In genomic region chr4:108384544-108384943, GRCh38 we compare ENCODE assay signal across 17 cellular contexts.
DNase-seq lines count a peak whose midpoint lies in the region; ATAC-seq, FAIRE-seq and TF ChIP-seq lines count a peak whose summit lies in the region.
"Had no signal": no experiment of that assay in that cellular context is flagged by ENCODE, and none has a peak within 500 bp of the region (broad histone marks: within the 10 kb centered on the region; RNA-seq: fewer than 3 reads in every experiment).

No MANE protein-coding gene starts in this region.

- peak; percentile 29 for FAIRE-seq in GM18507 (lab: Jason Lieb, UNC)
- FAIRE-seq: HepG2 had no signal

- ATAC-seq in GM21423 (IDR thresholded peaks at IDR 0.05; ENCODE audit: unreplicated experiment): peak; percentile 56
- ATAC-seq in HG03442 (IDR thresholded peaks at IDR 0.05; ENCODE audit: unreplicated experiment): peak; percentile 53
- ATAC-seq: HCT116, HepG2, SK-N-SH treated with all-trans-retinoic acid at 6 μM for 48 hours had no signal

- TF ChIP-seq CTCF in GM10266 (IDR thresholded peaks at IDR 0.05; ENCODE audit: control insufficient read depth, insufficient read depth, low read depth, missing control alignments): no peak

- DNase-seq in GM18507 (ENCODE audit: extremely low spot score, insufficient read length, low read depth) (no peak), kidney tubule cell (ENCODE audit: low spot score) (peak; percentile 37), KG1 (lab: John Stamatoyannopoulos, UW) (no peak), GM10266 (ENCODE audit: extremely low spot score) (no peak), superior temporal gyrus (ENCODE audit: extremely low spot score) (no peak)
- DNase-seq: BE2C; CD8-positive, alpha-beta memory T cell; Karpas-422; NCI-H1930; NCI-H510A treated with DMSO at 0.1 percent for 48 hours; Peyer's patch; SHP77 had no signal
